Comparison of ENCODE assay signal across 30 cellular contexts in genomic region chr22:49359061-49359460, GRCh38.
"Had no signal": no experiment of that assay in that cellular context is flagged by ENCODE, and none has a peak within 500 bp of the region (broad histone marks: within the 10 kb centered on the region; RNA-seq: fewer than 3 reads in every experiment).

No MANE protein-coding gene starts in this region.

- H3K27ac Mint-ChIP-seq: activated B cell treated with CpG ODN at 0.5 μM for 24 hours; activated CD4-positive, alpha-beta memory T cell treated with anti-CD3 and anti-CD28 coated beads for 36 hours; activated CD4-positive, alpha-beta T cell treated with anti-CD3 and anti-CD28 coated beads, Interleukin-2, amount 10 ng/mL, durations not matched to agents 7 days and 5 days; activated naive CD4-positive, alpha-beta T cell treated with anti-CD3 and anti-CD28 coated beads, Interleukin-2, amount 50 U/mL, for 72 hours; activated naive CD8-positive, alpha-beta T cell treated with anti-CD3 and anti-CD28 coated beads, Interleukin-2, amount 50 U/mL, for 24 hours had no signal

- H3K4me3 Mint-ChIP-seq: activated B cell treated with CpG ODN at 0.5 μM for 24 hours; activated CD4-positive, alpha-beta memory T cell treated with anti-CD3 and anti-CD28 coated beads for 36 hours; activated CD4-positive, alpha-beta T cell treated with anti-CD3 and anti-CD28 coated beads, Interleukin-2, amount 10 ng/mL, durations not matched to agents 7 days and 5 days; activated naive CD8-positive, alpha-beta T cell treated with anti-CD3 and anti-CD28 coated beads, Interleukin-2, amount 50 U/mL, for 24 hours; T-cell had no signal

- H3K4me3 ChIP-seq: ascending aorta, body of pancreas, SK-N-MC had no signal

- H3K27ac ChIP-seq: ascending aorta, body of pancreas, SK-N-MC had no signal

- H3K9me3 ChIP-seq: ascending aorta, body of pancreas had no signal

- H3K4me1 ChIP-seq: ascending aorta, body of pancreas had no signal

- DNase-seq: activated B cell treated with CpG ODN at 0.5 μM for 24 hours; activated CD4-positive, alpha-beta memory T cell treated with anti-CD3 and anti-CD28 coated beads for 36 hours; activated CD4-positive, alpha-beta T cell treated with anti-CD3 and anti-CD28 coated beads for 1 hour; activated CD4-positive, alpha-beta T cell treated with anti-CD3 and anti-CD28 coated beads, Interleukin-2, amount 10 ng/mL, durations not matched to agents 7 days and 5 days; activated naive CD4-positive, alpha-beta T cell treated with Interleukin-2 at 50 U/mL for 16 hours; activated naive CD8-positive, alpha-beta T cell treated with anti-CD3 and anti-CD28 coated beads, Interleukin-2, amount 50 U/mL, for 24 hours; activated T-cell treated with anti-CD3 and anti-CD28 coated beads, Interleukin-2, amount 50 U/mL, for 1 hour; amniotic stem cell; body of pancreas; central memory CD4-positive, alpha-beta T cell; Kasumi-1; KBM-7; NCI-H1092; NCI-H1417; NCI-H1930; NCI-H2107; NCI-H2171 treated with DMSO at 0.1 percent for 48 hours; NCI-H226; NCI-H526 treated with DMSO at 0.1 percent for 48 hours; NCI-H82; OCI-M1; RPMI8226; T-cell; T-helper 2 cell; T1000 had no signal

- H3K9me3 Mint-ChIP-seq: activated B cell treated with CpG ODN at 0.5 μM for 24 hours; activated CD4-positive, alpha-beta memory T cell treated with anti-CD3 and anti-CD28 coated beads for 36 hours; activated CD4-positive, alpha-beta T cell treated with anti-CD3 and anti-CD28 coated beads, Interleukin-2, amount 10 ng/mL, durations not matched to agents 7 days and 5 days; activated naive CD4-positive, alpha-beta T cell treated with anti-CD3 and anti-CD28 coated beads, Interleukin-2, amount 50 U/mL, for 72 hours; activated naive CD8-positive, alpha-beta T cell treated with anti-CD3 and anti-CD28 coated beads, Interleukin-2, amount 50 U/mL, for 24 hours; T-cell had no signal

- H3K27me3 ChIP-seq: ascending aorta had no signal

- H3K36me3 ChIP-seq: ascending aorta had no signal

- ATAC-seq: activated naive CD4-positive, alpha-beta T cell treated with anti-CD3 and anti-CD28 coated beads, Interleukin-2, amount 50 U/mL, for 72 hours; activated naive CD8-positive, alpha-beta T cell treated with anti-CD3 and anti-CD28 coated beads, Interleukin-2, amount 50 U/mL, for 24 hours; body of pancreas; Panc1; Right ventricle myocardium inferior; T-cell had no signal

- H3K4me1 Mint-ChIP-seq: activated B cell treated with CpG ODN at 0.5 μM for 24 hours; activated CD4-positive, alpha-beta T cell treated with anti-CD3 and anti-CD28 coated beads, Interleukin-2, amount 10 ng/mL, durations not matched to agents 7 days and 5 days; activated naive CD8-positive, alpha-beta T cell treated with anti-CD3 and anti-CD28 coated beads, Interleukin-2, amount 50 U/mL, for 24 hours; T-cell had no signal
